ENCODE assay signal across 2 cellular contexts in genomic region chr17:43511199-43511598, GRCh38. TPM values are rescaled to one million over a fixed set of nuclear protein-coding genes. Genes with fewer than 3 reads are reported as not detected.
"Had no signal": no experiment of that assay in that cellular context is flagged by ENCODE, and none has a peak within 500 bp of the region (broad histone marks: within the 10 kb centered on the region; RNA-seq: fewer than 3 reads in every experiment).

No MANE protein-coding gene starts in this region.

RNA-seq across cellular contexts. Expression of gene ETV4, which starts 34.9 kb away (rescaled TPM):
- total RNA-seq: activated B cell treated with CpG ODN at 0.5 μM for 24 hours, T-helper 17 cell had no signal
